In the genomic region with DNA sequence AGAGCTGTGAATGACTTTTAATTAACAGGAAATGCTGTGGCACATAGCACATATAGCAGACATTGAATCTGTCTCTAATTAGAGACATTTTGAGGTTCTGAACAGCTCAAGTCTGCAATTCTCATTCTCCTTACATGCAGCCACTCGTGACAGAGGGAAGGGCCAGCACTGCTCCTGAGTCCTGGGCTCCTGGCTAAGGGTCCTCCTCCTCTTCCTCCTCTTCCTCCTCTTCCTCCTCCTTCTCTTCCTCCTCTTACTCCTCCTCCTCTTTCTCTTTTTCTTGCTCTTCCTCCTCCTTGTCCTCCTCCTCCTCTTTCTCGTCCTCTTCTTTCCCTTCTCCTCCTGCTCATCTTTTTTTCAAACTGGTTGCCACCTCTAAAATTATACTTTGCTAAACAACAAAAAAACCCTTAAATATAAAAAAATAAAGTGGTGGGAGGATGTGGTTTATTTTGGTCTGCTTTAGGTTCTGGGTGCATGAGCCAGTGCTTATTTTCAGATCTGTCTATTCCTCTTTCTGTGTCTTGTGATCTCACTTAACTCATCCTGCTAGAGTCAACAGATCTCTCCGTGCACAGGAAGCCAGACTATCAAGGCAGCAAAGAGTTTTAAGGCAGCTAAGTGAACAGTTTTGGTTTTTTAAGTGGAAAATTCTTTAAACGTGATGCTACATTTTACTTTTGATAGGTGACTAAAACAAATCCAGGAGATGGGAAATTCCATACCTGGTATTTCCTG, we compare ENCODE assay signal across 9 cellular contexts.
DNase-seq lines count a peak whose midpoint lies in the region; ATAC-seq, FAIRE-seq and TF ChIP-seq lines count a peak whose summit lies in the region.
"Had no signal": no experiment of that assay in that cellular context is flagged by ENCODE, and none has a peak within 500 bp of the region (broad histone marks: within the 10 kb centered on the region; RNA-seq: fewer than 3 reads in every experiment).

No MANE protein-coding gene starts in this region.

- no peaks in the 10 kb centered on the region for H3K27me3 ChIP-seq in bronchial epithelial cell (ENCODE audit: control insufficient read depth, insufficient read depth, low read length)

- no peak for TF ChIP-seq CTCF in bronchial epithelial cell (IDR thresholded peaks at IDR 0.05; ENCODE audit: insufficient read depth, low read length, severe bottlenecking)

- no peak overlapping the region for H3K4me3 ChIP-seq in bronchial epithelial cell (ENCODE audit: low read depth, low read length)

- no peaks in the 10 kb centered on the region for H3K36me3 Mint-ChIP-seq in stimulated activated naive CD8-positive, alpha-beta T cell treated with anti-CD3 and anti-CD28 coated beads, Interleukin-15, Interleukin-2, amounts not matched to agents 100 ng/mL and 50 ng/mL, for 24 hours (ENCODE audit: low read depth)

- H3K36me3 ChIP-seq in bronchial epithelial cell (ENCODE audit: control insufficient read depth, insufficient read depth, low read length) = no peaks in the 10 kb centered on the region

- peak; percentile 95 for ATAC-seq in GM18499 (IDR thresholded peaks at IDR 0.05; ENCODE audit: insufficient read depth, unreplicated experiment)
- peak; percentile 90 for ATAC-seq in GM21526 (IDR thresholded peaks at IDR 0.05; ENCODE audit: low FRiP score, unreplicated experiment)
- ATAC-seq: Panc1 had no signal

- no peaks in the 10 kb centered on the region for H3K9me3 Mint-ChIP-seq in stimulated activated naive CD8-positive, alpha-beta T cell treated with anti-CD3 and anti-CD28 coated beads, Interleukin-15, Interleukin-2, amounts not matched to agents 100 ng/mL and 50 ng/mL, for 24 hours

- H3K27ac Mint-ChIP-seq in stimulated activated naive CD8-positive, alpha-beta T cell treated with anti-CD3 and anti-CD28 coated beads, Interleukin-15, Interleukin-2, amounts not matched to agents 100 ng/mL and 50 ng/mL, for 24 hours = peak overlapping the region; percentile 75

- no peaks in the 10 kb centered on the region for H3K27me3 Mint-ChIP-seq in stimulated activated naive CD8-positive, alpha-beta T cell treated with anti-CD3 and anti-CD28 coated beads, Interleukin-15, Interleukin-2, amounts not matched to agents 100 ng/mL and 50 ng/mL, for 24 hours

- H3K4me3 Mint-ChIP-seq in stimulated activated naive CD8-positive, alpha-beta T cell treated with anti-CD3 and anti-CD28 coated beads, Interleukin-15, Interleukin-2, amounts not matched to agents 100 ng/mL and 50 ng/mL, for 24 hours = peak overlapping the region; percentile 38

- in situ Hi-C loops in KBM-7 (cut with MboI; ENCODE audit: low pct_unique_long_range_greater_than_20kb, low sequenced_read_pairs) = no loop called here

- FAIRE-seq in bronchial epithelial cell (lab: Jason Lieb, UNC) = no peak

- H3K4me1 Mint-ChIP-seq in stimulated activated naive CD8-positive, alpha-beta T cell treated with anti-CD3 and anti-CD28 coated beads, Interleukin-15, Interleukin-2, amounts not matched to agents 100 ng/mL and 50 ng/mL, for 24 hours (ENCODE audit: low read depth) = peaks cover 53% of the 10 kb centered on the region

- DNase-seq in KBM-7 (peak; percentile 69), bronchial epithelial cell (ENCODE audit: low read depth) (peak; percentile 37), ecto neural progenitor cell (ENCODE audit: low spot score) (no peak), NCI-H446 (lab: John Stamatoyannopoulos, UW) (no peak)
- DNase-seq in stimulated activated CD4-positive, alpha-beta T cell treated with anti-CD3 and anti-CD28 coated beads, Interleukin-1b, Interleukin-23, amount 100 ng/mL, for 48 hours = no peak

Comparison
In these comparisons a context has a peak if more than half of its experiments do, and no peak if none do; other contexts are left out.
1. DNase-seq: peak in KBM-7 (single experiment) and bronchial epithelial cell (single experiment); none in ecto neural progenitor cell (single experiment), NCI-H446 (0 of 2) and stimulated activated CD4-positive, alpha-beta T cell treated with anti-CD3 and anti-CD28 coated beads, Interleukin-1b, Interleukin-23, amount 100 ng/mL, for 48 hours (single experiment).